ENCODE assay signal across 25 cellular contexts in genomic region chr2:178997477-178997876, GRCh38. TPM values are rescaled to one million over a fixed set of nuclear protein-coding genes. Genes with fewer than 3 reads are reported as not detected.
"Had no signal": no experiment of that assay in that cellular context is flagged by ENCODE, and none has a peak within 500 bp of the region (broad histone marks: within the 10 kb centered on the region; RNA-seq: fewer than 3 reads in every experiment).

No MANE protein-coding gene starts in this region.

- H3K27me3 Mint-ChIP-seq: T-cell had no signal

- H3K4me3 ChIP-seq: K562, MG63 had no signal

- H3K4me2 ChIP-seq: KMS-11, SK-N-SH had no signal

- H3K27me3 ChIP-seq: MG63 had no signal

- ATAC-seq: HepG2, K562, Panc1, T-cell had no signal

- H3K27ac ChIP-seq: KMS-11 had no signal

- FAIRE-seq: HepG2, K562 had no signal

- H3K36me3 ChIP-seq: MG63 had no signal

- DNase-seq: IMR-90, Kasumi-1, MG63, NCI-H1092, NCI-H1105 treated with DMSO at 0.1 percent for 48 hours, NCI-H1417 treated with DMSO at 0.1 percent for 48 hours, NCI-H146, NCI-H1694 treated with DMSO at 0.1 percent for 48 hours, NCI-H1930, NCI-H2081, NCI-H2107, NCI-H2227 treated with DMSO at 0.1 percent for 48 hours, NCI-H524 treated with DMSO at 0.1 percent for 48 hours, NCI-H69, NCI-H774, SHP77, SK-N-SH, SW 1271, T-cell had no signal

- H3K4me3 Mint-ChIP-seq: T-cell had no signal

- H3K9ac ChIP-seq: KMS-11, SK-N-SH had no signal

- H3K9me3 ChIP-seq: MG63, SK-N-SH had no signal

RNA-seq across cellular contexts. Expression of gene CCDC141, which starts 52.5 kb away (rescaled TPM):
- total RNA-seq: HepG2, HT1080, IMR-90, SK-MEL-5 had no signal
- polyA plus RNA-seq: HepG2, IMR-90, K562 had no signal
